ENCODE assay signal across 8 cellular contexts in the genomic region with DNA sequence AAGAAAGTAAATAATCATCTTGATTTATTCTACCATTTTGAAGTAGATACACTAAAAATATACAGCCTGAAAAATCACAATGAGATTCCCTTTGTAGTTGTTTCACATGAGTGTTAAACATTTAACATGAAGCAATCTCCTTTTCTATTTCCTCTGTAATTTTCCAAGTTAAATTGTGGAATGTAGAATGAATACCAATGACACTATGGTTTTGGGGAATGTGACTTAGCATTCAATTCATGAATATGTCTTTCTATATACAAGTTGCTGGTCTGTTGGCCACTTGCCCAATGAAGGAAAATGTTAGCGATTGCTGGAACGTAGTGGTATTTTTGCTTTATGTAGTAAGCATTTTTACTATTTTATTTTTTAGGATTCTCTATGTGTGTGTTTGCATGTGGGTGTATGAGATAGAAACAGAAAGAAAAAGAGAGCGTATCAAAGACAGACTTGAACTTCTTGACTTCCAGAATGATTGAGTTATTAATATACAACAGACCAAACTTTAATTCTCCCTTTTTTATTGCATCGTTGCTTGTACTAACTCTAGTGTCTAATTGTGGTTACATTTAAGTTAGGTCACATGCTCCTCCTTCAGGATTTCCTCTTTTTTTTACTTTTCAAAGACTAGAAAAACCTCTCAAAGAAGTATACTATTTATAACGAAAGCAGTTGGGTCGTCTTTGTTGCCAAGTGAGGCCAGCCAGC. TPM values are rescaled to one million over a fixed set of nuclear protein-coding genes. Genes with fewer than 3 reads are reported as not detected.
DNase-seq lines count a peak whose midpoint lies in the region; ATAC-seq and TF ChIP-seq lines count a peak whose summit lies in the region.

No MANE protein-coding gene starts in this region.

- no peak overlapping the region for H2BK120ac ChIP-seq in H9 (ENCODE audit: low read depth, low read length, poor library complexity, severe bottlenecking)

- H3K14ac ChIP-seq in H9 (ENCODE audit: insufficient read depth, low read length): no peak overlapping the region

- no CpG with 5 or more reads among the region's 6 CpGs for WGBS in H9 (ENCODE audit: extremely low coverage, insufficient read length, low lambda C conversion rate)

- no peaks in the 10 kb centered on the region for H3K27me3 Mint-ChIP-seq in stimulated activated naive B cell treated with anti-CD40 and anti-IgM and Interleukin-4, amounts not matched to agents 10 μg/mL and 1 μg/mL and 100 μg/mL, for 72 hours
- no peaks in the 10 kb centered on the region; the same call in 1 of the 2 replicates for H3K27me3 Mint-ChIP-seq in H9 (ENCODE audit: low read depth)

- no peaks in the 10 kb centered on the region for H3K36me3 ChIP-seq in BLaER1

- H3K4me1 Mint-ChIP-seq in stimulated activated naive B cell treated with anti-CD40 and anti-IgM and Interleukin-4, amounts not matched to agents 10 μg/mL and 1 μg/mL and 100 μg/mL, for 72 hours: peaks cover 33 to 51% of the 10 kb centered on the region in 2 donors
- peaks cover 31 to 38% of the 10 kb centered on the region in 2 experiments for H3K4me1 Mint-ChIP-seq in H9

- no peak overlapping the region for H2BK15ac ChIP-seq in H9 (ENCODE audit: low read depth, low read length)

- H4K91ac ChIP-seq in H9 (ENCODE audit: insufficient read length, low read depth, low read length): no peak overlapping the region

- TF ChIP-seq CTCF in H9 (conservative IDR thresholded peaks at IDR 0.05): no peak

- H3T11ph ChIP-seq in H9 (ENCODE audit: low read length): no peak overlapping the region

- no peaks in the 10 kb centered on the region for H3K79me2 ChIP-seq in H9 (ENCODE audit: insufficient read depth, low read length)

- no peak overlapping the region for H3K23ac ChIP-seq in H9 (ENCODE audit: insufficient read length, low read depth, low read length)

- peak overlapping the region; percentile 35; the same call in 1 of the 2 replicates for H3K4me3 ChIP-seq in BLaER1

- no peaks in the 10 kb centered on the region for H3K9me3 Mint-ChIP-seq in stimulated activated naive B cell treated with anti-CD40 and anti-IgM and Interleukin-4, amounts not matched to agents 10 μg/mL and 1 μg/mL and 100 μg/mL, for 72 hours
- no peaks in the 10 kb centered on the region for H3K9me3 Mint-ChIP-seq in H9

- H2BK12ac ChIP-seq in H9 (ENCODE audit: insufficient read length, low read depth, low read length): no peak overlapping the region

- H3K27ac ChIP-seq in BLaER1: peak overlapping the region; percentile 45; the same call in 1 of the 2 replicates
- no peak overlapping the region for H3K27ac ChIP-seq in H9 (ENCODE audit: insufficient read length, low read depth, low read length)

- no peaks in the 10 kb centered on the region for H3K36me3 Mint-ChIP-seq in stimulated activated naive B cell treated with anti-CD40 and anti-IgM and Interleukin-4, amounts not matched to agents 10 μg/mL and 1 μg/mL and 100 μg/mL, for 72 hours
- H3K36me3 Mint-ChIP-seq in H9 (ENCODE audit: insufficient read depth in 1 of 3, low read depth in 3 of 3): peaks cover 0 to 1% (median 0%) of the 10 kb centered on the region in 3 experiments; a peak in 1 of 7 replicates

- peak overlapping the region; percentile 84 for H3K4me2 ChIP-seq in BLaER1
- H3K4me2 ChIP-seq in H9 (ENCODE audit: insufficient read depth, insufficient read length, low read length): no peak overlapping the region

- no peak overlapping the region for H2AK5ac ChIP-seq in H9 (ENCODE audit: insufficient read length, low read length)

- no peak overlapping the region for H3K56ac ChIP-seq in H9 (ENCODE audit: insufficient read length, low read depth, low read length)

- H3K18ac ChIP-seq in H9 (ENCODE audit: insufficient read length, low read depth, low read length): no peak overlapping the region

- no peak overlapping the region for H2AFZ ChIP-seq in H9 (ENCODE audit: low read length)

- peaks cover 52% of the 10 kb centered on the region for H3K4me1 ChIP-seq in BLaER1
- no peaks in the 10 kb centered on the region for H3K4me1 ChIP-seq in H9 (ENCODE audit: insufficient read depth, low read length)

- H3K9me3 ChIP-seq in BLaER1 (no peaks in the 10 kb centered on the region), H9 (ENCODE audit: control insufficient read depth, low read depth, low read length) (no peaks in the 10 kb centered on the region)

- H3K4me3 Mint-ChIP-seq in stimulated activated naive B cell treated with anti-CD40 and anti-IgM and Interleukin-4, amounts not matched to agents 10 μg/mL and 1 μg/mL and 100 μg/mL, for 72 hours: peak overlapping the region; percentile 81 to 83
- H3K4me3 Mint-ChIP-seq in H9: no peak overlapping the region

- no peak overlapping the region for H2BK5ac ChIP-seq in H9 (ENCODE audit: insufficient read length, low read length)

- peak; percentile 27 for ATAC-seq in GM21528 (IDR thresholded peaks at IDR 0.05; ENCODE audit: low FRiP score, unreplicated experiment)
- ATAC-seq in stimulated activated naive B cell treated with anti-CD40 and anti-IgM and Interleukin-4, amounts not matched to agents 10 μg/mL and 1 μg/mL and 100 μg/mL, for 72 hours (replicated peaks): peak; percentile 30 to 40

- no peaks in the 10 kb centered on the region for H3K79me1 ChIP-seq in H9 (ENCODE audit: insufficient read depth, low read depth, low read length, poor library complexity, severe bottlenecking)

- H3K27me3 ChIP-seq in BLaER1 (peaks cover 46% of the 10 kb centered on the region), H9 (ENCODE audit: insufficient read depth, low read length) (no peaks in the 10 kb centered on the region)

- DNase-seq in MV-4-11 (lab: John Stamatoyannopoulos, UW) (peak; percentile 82), dermis microvascular lymphatic vessel endothelial cell (ENCODE audit: low read depth in 2 of 2) (peak; percentile 73 to 76), GM19238 (ENCODE audit: insufficient read length, low spot score) (no peak), cerebellar nuclear complex (lab: John Stamatoyannopoulos, UW) (no peak), H9 (no peak)
- DNase-seq in stimulated activated naive B cell treated with anti-CD40 and anti-IgM and Interleukin-4, amounts not matched to agents 10 μg/mL and 1 μg/mL and 100 μg/mL, for 72 hours: no peak

- no peak overlapping the region for H4K8ac ChIP-seq in H9 (replicated peaks; ENCODE audit: insufficient read length, low read depth, low read length)

- H4K5ac ChIP-seq in H9 (ENCODE audit: insufficient read length, low read depth, low read length): no peak overlapping the region

- H3K27ac Mint-ChIP-seq in stimulated activated naive B cell treated with anti-CD40 and anti-IgM and Interleukin-4, amounts not matched to agents 10 μg/mL and 1 μg/mL and 100 μg/mL, for 72 hours: peak overlapping the region; percentile 87
- H3K27ac Mint-ChIP-seq in H9: no peak overlapping the region

- no peak overlapping the region for H2BK20ac ChIP-seq in H9 (ENCODE audit: low read depth, low read length, poor library complexity, severe bottlenecking)

- H3K9ac ChIP-seq in BLaER1 (no peak overlapping the region), H9 (ENCODE audit: extremely low read depth, insufficient read length, low read length) (no peak overlapping the region)

- peaks cover 28% of the 10 kb centered on the region for H4K20me1 ChIP-seq in BLaER1
- no peaks in the 10 kb centered on the region for H4K20me1 ChIP-seq in H9 (ENCODE audit: control insufficient read depth, insufficient read depth, insufficient read length)

- H3K23me2 ChIP-seq in H9 (ENCODE audit: insufficient read length, low read depth, low read length, poor library complexity, severe bottlenecking): peaks cover 11% of the 10 kb centered on the region

- H3K4ac ChIP-seq in H9 (ENCODE audit: low read depth, low read length): no peak overlapping the region

RNA-seq across cellular contexts. Expression of a gene that starts 5.9 kb away (rescaled TPM):
- 13.4 and 32.7 TPM in 2 replicates for total RNA-seq in dermis microvascular lymphatic vessel endothelial cell
- 0.13 TPM in 1 of 2 replicates, not detected in the other for total RNA-seq in H9 (2021)

Comparison
In these comparisons a context has a peak if more than half of its experiments do, and no peak if none do; other contexts are left out.
1. DNase-seq: peak in MV-4-11 (single experiment) and dermis microvascular lymphatic vessel endothelial cell (2 of 2); none in stimulated activated naive B cell treated with anti-CD40 and anti-IgM and Interleukin-4, amounts not matched to agents 10 μg/mL and 1 μg/mL and 100 μg/mL, for 72 hours (single experiment), GM19238 (single experiment), cerebellar nuclear complex (0 of 2) and H9 (single experiment).
2. H3K4me3 Mint-ChIP-seq: peak in stimulated activated naive B cell treated with anti-CD40 and anti-IgM and Interleukin-4, amounts not matched to agents 10 μg/mL and 1 μg/mL and 100 μg/mL, for 72 hours (2 of 2); none in H9 (0 of 2).
3. RNA of a gene that starts 5.9 kb away (total RNA-seq): 13.4 to 32.7 TPM in dermis microvascular lymphatic vessel endothelial cell; 0.13 TPM in H9; every median in the first group is over 10 times any median in the second.